ENCODE assay signal across 8 cellular contexts in the genomic region with DNA sequence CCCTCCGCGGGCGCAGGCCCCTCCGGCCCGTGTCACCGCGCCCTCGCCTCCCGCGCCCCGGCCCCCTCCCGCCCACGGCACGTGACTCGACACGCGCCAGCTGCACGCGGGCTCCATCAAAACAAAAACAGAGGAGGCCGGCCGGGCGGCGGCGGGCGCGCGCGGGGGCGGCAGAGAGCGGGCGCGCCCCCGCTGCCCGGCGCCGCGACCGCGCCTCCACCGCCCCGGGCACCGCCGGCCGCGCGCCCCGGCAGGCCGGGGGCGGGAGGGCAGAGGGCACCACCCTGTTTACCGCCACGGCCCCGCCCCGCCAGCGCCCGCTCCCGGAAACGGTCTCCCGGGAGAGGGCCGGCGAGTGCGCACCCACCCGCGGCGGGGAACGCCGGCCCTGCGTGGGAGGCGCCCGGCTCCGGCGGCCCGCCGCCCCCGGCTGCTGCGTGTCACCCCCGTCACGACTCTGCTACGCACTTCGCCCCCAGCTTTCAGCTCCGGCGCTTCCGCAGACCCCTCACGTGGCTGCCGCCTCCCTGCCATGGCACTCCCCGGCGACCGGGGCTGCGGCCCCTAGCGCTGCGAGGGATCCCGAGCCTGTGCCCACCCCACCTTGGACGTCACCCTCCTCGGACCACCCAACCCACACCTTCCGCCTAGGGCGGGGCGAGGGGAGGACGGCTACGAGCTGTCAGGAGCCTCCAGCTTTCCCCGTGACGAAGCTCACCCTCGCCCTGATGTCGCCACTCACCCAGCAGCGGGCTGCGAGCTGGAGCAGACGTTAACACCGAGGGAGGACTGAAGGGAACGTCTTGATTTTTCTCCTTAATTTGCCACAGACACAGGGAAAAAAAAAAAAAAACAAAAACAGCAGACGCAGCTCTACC.
DNase-seq lines count a peak whose midpoint lies in the region; ATAC-seq and TF ChIP-seq lines count a peak whose summit lies in the region.

No MANE protein-coding gene starts in this region.

- H3K36me3 ChIP-seq in rectal smooth muscle tissue (ENCODE audit: control insufficient read depth, insufficient read depth, low read length): peaks cover 2% of the 10 kb centered on the region
- no peaks in the 10 kb centered on the region for H3K36me3 ChIP-seq in vagina

- H3K4me3 ChIP-seq in right cardiac atrium (ENCODE audit: low read length) (peak overlapping the region; percentile 63), rectal smooth muscle tissue (ENCODE audit: low read length) (peak overlapping the region; percentile 99), vagina (peak overlapping the region; percentile 87 to 100)

- no peak for TF ChIP-seq CTCF in vagina (IDR thresholded peaks at IDR 0.05)

- peak overlapping the region; percentile 89 for H3K27ac ChIP-seq in right cardiac atrium (ENCODE audit: low read length)
- peak overlapping the region; percentile 98 for H3K27ac ChIP-seq in rectal smooth muscle tissue (ENCODE audit: low read depth, low read length)
- H3K27ac ChIP-seq in vagina: peak overlapping the region; percentile 100

- no peaks in the 10 kb centered on the region for H3K4me1 ChIP-seq in right cardiac atrium (ENCODE audit: control insufficient read depth, insufficient read depth, low read length)
- peaks cover 27% of the 10 kb centered on the region for H3K4me1 ChIP-seq in rectal smooth muscle tissue (ENCODE audit: control insufficient read depth, insufficient read depth, low read length)
- H3K4me1 ChIP-seq in vagina: peaks cover 55% of the 10 kb centered on the region

- ATAC-seq in GM21576 (IDR thresholded peaks at IDR 0.05; ENCODE audit: unreplicated experiment) (peak; percentile 24), right cardiac atrium (peak; percentile 69 to 72)

- H3K27me3 ChIP-seq in right cardiac atrium (ENCODE audit: control insufficient read depth, insufficient read depth) (no peaks in the 10 kb centered on the region), rectal smooth muscle tissue (ENCODE audit: control insufficient read depth, insufficient read depth, low read length) (no peaks in the 10 kb centered on the region), vagina (no peaks in the 10 kb centered on the region)

- intact Hi-C loops in right cardiac atrium (cut with DNase I) (loop anchor here in 3 of 4 donors (5.0 to 10.0 kb wide), 4 partner anchors 34 to 319 kb away; partner anchors contain the start of gene MKLN1 (in 2 of the 3)), vagina (cut with DNase I) (loop anchor here (2.0 to 10.0 kb wide), 4 partner anchors 109 to 319 kb away; no protein-coding TSS in a partner anchor)

- DNase-seq in Daoy (ENCODE audit: low read depth) (peak; percentile 86), KBM-7 (peak; percentile 80), SW480 (ENCODE audit: low spot score) (peak; percentile 70), amniotic epithelial cell (ENCODE audit: low read depth) (peak; percentile 65), right cardiac atrium (peak; percentile 86 to 94 (median 93)), vagina (ENCODE audit: extremely low spot score in 2 of 2) (peak in 1 of 2 donors; percentile 91)

- in situ Hi-C loops in KBM-7 (cut with MboI; ENCODE audit: low pct_unique_long_range_greater_than_20kb, low sequenced_read_pairs): no loop called here

- WGBS in right cardiac atrium: under 1% methylated on average over 107 of the region's 108 CpGs

- H3K9ac ChIP-seq in rectal smooth muscle tissue (ENCODE audit: low read length): peak overlapping the region; percentile 85

- TF ChIP-seq POLR2A in vagina (IDR thresholded peaks at IDR 0.05): peak in 1 of 2 donors; percentile 52

- H3K9me3 ChIP-seq in right cardiac atrium (ENCODE audit: control insufficient read depth, low read length) (no peaks in the 10 kb centered on the region), vagina (no peaks in the 10 kb centered on the region)
